Comparison of ENCODE assay signal across 8 cellular contexts in genomic region chr15:70512772-70513362, GRCh38.
DNase-seq lines count a peak whose midpoint lies in the region; ATAC-seq and TF ChIP-seq lines count a peak whose summit lies in the region.

No MANE protein-coding gene starts in this region.

- H3K36me3 ChIP-seq in GM23248 (ENCODE audit: low read depth) (no peaks in the 10 kb centered on the region), spleen (no peaks in the 10 kb centered on the region)

- no peak for TF ChIP-seq POLR2A in spleen (IDR thresholded peaks at IDR 0.05)

- no peaks in the 10 kb centered on the region for H3K9me2 ChIP-seq in GM23248 (ENCODE audit: insufficient read depth)

- H3K9ac ChIP-seq in GM23248: no peak overlapping the region

- TF ChIP-seq CTCF in fibroblast of villous mesenchyme (IDR thresholded peaks at IDR 0.05; ENCODE audit: insufficient read depth, low read depth, low read length): peak; percentile 93
- peak; percentile 56 to 88 (median 75) for TF ChIP-seq CTCF in spleen (IDR thresholded peaks at IDR 0.05 in 8 of 11, conservative IDR thresholded peaks at IDR 0.05 in 3 of 11)

- H2AFZ ChIP-seq in GM23248: no peak overlapping the region

- H3K27ac ChIP-seq in GM23248: no peak overlapping the region
- H3K27ac ChIP-seq in spleen: no peak overlapping the region

- no peaks in the 10 kb centered on the region for H3K79me2 ChIP-seq in GM23248 (ENCODE audit: insufficient read depth)

- no peaks in the 10 kb centered on the region for H4K20me1 ChIP-seq in GM23248 (ENCODE audit: insufficient read depth)

- intact Hi-C loops in spleen (cut with DNase I; ENCODE audit: low total_unique reads): no loop called here

- ATAC-seq in GM21515 (IDR thresholded peaks at IDR 0.05; ENCODE audit: unreplicated experiment) (no peak), GM21390 (IDR thresholded peaks at IDR 0.05; ENCODE audit: unreplicated experiment) (no peak)

- DNase-seq in GDM1 (lab: John Stamatoyannopoulos, UW): peak; percentile 77
- DNase-seq in GM23248: peak; percentile 70
- peak; percentile 80 for DNase-seq in MV-4-11 (lab: John Stamatoyannopoulos, UW)
- peak; percentile 42 to 47 for DNase-seq in activated CD4-positive, alpha-beta T cell treated with anti-CD3 and anti-CD28 coated beads, Interleukin-2, amount 50 U/mL, for 4 hours
- DNase-seq in fibroblast of villous mesenchyme (ENCODE audit: low read depth): peak; percentile 67
- peak; percentile 89 for DNase-seq in spleen

- no peak overlapping the region for H3K4me3 ChIP-seq in GM23248
- H3K4me3 ChIP-seq in fibroblast of villous mesenchyme (ENCODE audit: low read depth, low read length): no peak overlapping the region
- H3K4me3 ChIP-seq in spleen: no peak overlapping the region

- H3K4me2 ChIP-seq in GM23248 (ENCODE audit: unreplicated experiment): no peak overlapping the region

- WGBS in GM23248 (ENCODE audit: low coverage in 1 of 2, low lambda C conversion rate in 2 of 2, missing lambda C conversion rate in 2 of 2), 2 experiments: 74 to 77% methylated on average over 8 of the region's 8 CpGs
- 61 to 76% (median 69%) methylated on average over 8 of the region's 8 CpGs for WGBS in spleen, 5 donors

- in situ Hi-C loops in GM23248 (cut with MboI): no loop called here

- 0 out of 2 replicates have a peak, but pooled peaks cover 6% of the 10 kb centered on the region for H3F3A ChIP-seq in GM23248 (ENCODE audit: insufficient read depth)

- H3K9me3 ChIP-seq in GM23248 (ENCODE audit: low read depth) (no peaks in the 10 kb centered on the region), spleen (peaks cover 9 to 37% (median 30%) of the 10 kb centered on the region in 8 donors)

- H3K4me1 ChIP-seq in GM23248 (ENCODE audit: insufficient read depth) (peaks cover 15% of the 10 kb centered on the region), spleen (peaks cover 0 to 36% (median 15%) of the 10 kb centered on the region in 6 donors)

- H3K27me3 ChIP-seq in GM23248 (replicated peaks; ENCODE audit: insufficient read depth) (peaks cover 8% of the 10 kb centered on the region; the same call in 1 of the 2 replicates), spleen (replicated peaks in 1 of 7) (no peaks in the 10 kb centered on the region)
